Comparison of ENCODE assay signal across 3 cellular contexts in genomic region chr3:190909908-190910307, GRCh38. TPM values are rescaled to one million over a fixed set of nuclear protein-coding genes. Genes with fewer than 3 reads are reported as not detected.
"Had no signal": no experiment of that assay in that cellular context is flagged by ENCODE, and none has a peak within 500 bp of the region (broad histone marks: within the 10 kb centered on the region; RNA-seq: fewer than 3 reads in every experiment).

No MANE protein-coding gene starts in this region.

- DNase-seq: GDM1, GF-D8 had no signal

- H3K4me3 ChIP-seq: GM12878 had no signal

RNA-seq across cellular contexts. Expression of gene GMNC, which starts 47.4 kb away (rescaled TPM):
- total RNA-seq: GM12878 had no signal
- polyA plus RNA-seq: GM12878 had no signal
